ENCODE assay signal across 10 cellular contexts in genomic region chr5:127586371-127586770, GRCh38.
A peak's percentile ranks its signal among the peaks of the same experiment; 100 is the strongest.
DNase-seq lines count a peak whose midpoint lies in the region; ATAC-seq lines count a peak whose summit lies in the region.
"Had no signal": no experiment of that assay in that cellular context is flagged by ENCODE, and none has a peak within 500 bp of the region (broad histone marks: within the 10 kb centered on the region; RNA-seq: fewer than 3 reads in every experiment).

No MANE protein-coding gene starts in this region.

- H3K27me3 ChIP-seq in H7 (ENCODE audit: control insufficient read depth, insufficient read depth, low read length), result no peaks in the 10 kb centered on the region

- H3K9me3 Mint-ChIP-seq in activated T-cell treated with anti-CD3 and anti-CD28 coated beads, Interleukin-2, amount 50 U/mL, for 72 hours, result no peaks in the 10 kb centered on the region
- H3K9me3 Mint-ChIP-seq in stimulated activated naive CD8-positive, alpha-beta T cell treated with anti-CD3 and anti-CD28 coated beads, Interleukin-15, amount 100 ng/mL, for 72 hours, result no peaks in the 10 kb centered on the region

- peaks cover 39% of the 10 kb centered on the region for H3K27me3 Mint-ChIP-seq in activated T-cell treated with anti-CD3 and anti-CD28 coated beads, Interleukin-2, amount 50 U/mL, for 72 hours (ENCODE audit: low read depth)
- H3K27me3 Mint-ChIP-seq in stimulated activated naive CD8-positive, alpha-beta T cell treated with anti-CD3 and anti-CD28 coated beads, Interleukin-15, amount 100 ng/mL, for 72 hours, result no peaks in the 10 kb centered on the region

- DNase-seq in activated T-cell treated with anti-CD3 and anti-CD28 coated beads, Interleukin-2, amount 50 U/mL, for 72 hours, result no peak
- DNase-seq in activated T-cell treated with anti-CD3 and anti-CD28 coated beads for 4 hours, result no peak
- DNase-seq in stimulated activated naive CD8-positive, alpha-beta T cell treated with anti-CD3 and anti-CD28 coated beads, Interleukin-15, amount 100 ng/mL, for 72 hours, result no peak
- no peak for DNase-seq in C1 segment of cervical spinal cord (lab: John Stamatoyannopoulos, UW)
- no peak for DNase-seq in H7
- no peak for DNase-seq in HPDE6-E6E7 (ENCODE audit: extremely low spot score)
- DNase-seq: effector CD8-positive, alpha-beta T cell; left cardiac atrium had no signal

- H3K4me3 ChIP-seq in H7 (ENCODE audit: insufficient read depth, low read depth, low read length), result no peak overlapping the region

- H3K36me3 Mint-ChIP-seq in activated T-cell treated with anti-CD3 and anti-CD28 coated beads, Interleukin-2, amount 50 U/mL, for 72 hours (ENCODE audit: insufficient read depth in 2 of 2), result no peaks in the 10 kb centered on the region

- H3K36me3 ChIP-seq in H7 (replicated peaks; ENCODE audit: control insufficient read depth, insufficient read depth, low read length), result no peaks in the 10 kb centered on the region

- peaks cover 24% of the 10 kb centered on the region for H3K4me1 Mint-ChIP-seq in activated T-cell treated with anti-CD3 and anti-CD28 coated beads, Interleukin-2, amount 50 U/mL, for 72 hours (ENCODE audit: low read depth)
- H3K4me1 Mint-ChIP-seq in stimulated activated naive CD8-positive, alpha-beta T cell treated with anti-CD3 and anti-CD28 coated beads, Interleukin-15, amount 100 ng/mL, for 72 hours, result no peaks in the 10 kb centered on the region

- H3K27ac Mint-ChIP-seq in activated T-cell treated with anti-CD3 and anti-CD28 coated beads, Interleukin-2, amount 50 U/mL, for 72 hours, result no peak overlapping the region
- no peak overlapping the region for H3K27ac Mint-ChIP-seq in stimulated activated naive CD8-positive, alpha-beta T cell treated with anti-CD3 and anti-CD28 coated beads, Interleukin-15, amount 100 ng/mL, for 72 hours

- H3K4me3 Mint-ChIP-seq in activated T-cell treated with anti-CD3 and anti-CD28 coated beads, Interleukin-2, amount 50 U/mL, for 72 hours, result peak overlapping the region in 1 of 2 donors; percentile 23
- no peak overlapping the region for H3K4me3 Mint-ChIP-seq in stimulated activated naive CD8-positive, alpha-beta T cell treated with anti-CD3 and anti-CD28 coated beads, Interleukin-15, amount 100 ng/mL, for 72 hours

- ATAC-seq in activated T-cell treated with anti-CD3 and anti-CD28 coated beads, Interleukin-2, amount 50 U/mL, for 72 hours (replicated peaks in 1 of 2), result peak; percentile 62 to 63
- ATAC-seq in HG02610 (IDR thresholded peaks at IDR 0.05; ENCODE audit: unreplicated experiment) (peak; percentile 62), HG03521 (IDR thresholded peaks at IDR 0.05; ENCODE audit: unreplicated experiment) (peak; percentile 71)
- peak; percentile 41 for ATAC-seq in stimulated activated naive CD8-positive, alpha-beta T cell treated with anti-CD3 and anti-CD28 coated beads, Interleukin-15, amount 100 ng/mL, for 72 hours
- ATAC-seq: left cardiac atrium had no signal
